30 cellular contexts compared by ENCODE assay signal in genomic region chr1:204240233-204240632, GRCh38. TPM values are rescaled to one million over a fixed set of nuclear protein-coding genes. Genes with fewer than 3 reads are reported as not detected.
DNase-seq lines count a peak whose midpoint lies in the region; ATAC-seq, FAIRE-seq and TF ChIP-seq lines count a peak whose summit lies in the region.
"Had no signal": no experiment of that assay in that cellular context is flagged by ENCODE, and none has a peak within 500 bp of the region (broad histone marks: within the 10 kb centered on the region; RNA-seq: fewer than 3 reads in every experiment).

No MANE protein-coding gene starts in this region.

- no peaks in the 10 kb centered on the region for H3K9me3 ChIP-seq in K562 (replicated peaks; ENCODE audit: control insufficient read depth, insufficient read depth, low read depth, low read length)
- H3K9me3 ChIP-seq: BE2C had no signal

- H3K27ac ChIP-seq in K562 (ENCODE audit: extremely low read depth, low read depth, low read length) (no peak overlapping the region), epithelial cell of prostate (peak overlapping the region; percentile 59), substantia nigra (ENCODE audit: low read depth, low read length, poor library complexity, severe bottlenecking) (no peak overlapping the region)
- H3K27ac ChIP-seq: BLaER1 had no signal

- in situ Hi-C loops in K562 (cut with MboI) = no loop called here

- BruUV-seq in K562 (replicated peaks; lab: Mats Ljungman, UMichigan) = no TSS peak

- POLR2A ChIA-PET in K562 (lab: Yijun Ruan, JAX) = no interaction called here

- H3K9me1 ChIP-seq in K562 (ENCODE audit: control insufficient read depth, insufficient read depth, low read length) = no peaks in the 10 kb centered on the region

- no peak for TF ChIP-seq POLR2A in K562 (conservative IDR thresholded peaks at IDR 0.05)

- CTCF ChIA-PET in K562 (lab: Yijun Ruan, JAX; ENCODE audit: low intra/inter-chr PET ratio) = no interaction called here

- H3K36me3 ChIP-seq in K562 (ENCODE audit: control insufficient read depth, insufficient read depth, low read length) = no peaks in the 10 kb centered on the region
- H3K36me3 ChIP-seq: BLaER1 had no signal

- DNase-seq in K562 (ENCODE audit: extremely low read depth in 1 of 4, low spot score in 3 of 4) = no peak
- peak; percentile 14 for DNase-seq in dermis blood vessel endothelial cell
- no peak for DNase-seq in epithelial cell of prostate (ENCODE audit: low read depth, low spot score)
- no peak for DNase-seq in substantia nigra (lab: John Stamatoyannopoulos, UW)
- no peak for DNase-seq in SIG-M5 treated with dmso at 0.1 percent for 504 hours (lab: John Stamatoyannopoulos, UW; ENCODE audit: unreplicated experiment)
- DNase-seq in activated gamma-delta T cell (lab: John Stamatoyannopoulos, UW) = no peak
- DNase-seq: 8988T; ACHN; BE2C; C1 segment of cervical spinal cord; CD4-positive, alpha-beta memory T cell; CD4-positive, CD25-positive, alpha-beta regulatory T cell; CD8-positive, alpha-beta memory T cell; COR-L47; DMS 273 treated with DMSO at 0.1 percent for 48 hours; DMS153; DMS53; DMS79; DND-41; EL; GDM1 had no signal

- no peaks in the 10 kb centered on the region; the same call in 1 of the 2 replicates for H4K20me1 ChIP-seq in K562 (replicated peaks; ENCODE audit: control insufficient read depth, insufficient read depth, low read length)
- H4K20me1 ChIP-seq: BLaER1 had no signal

- no peak for FAIRE-seq in K562 (lab: Jason Lieb, UNC)
- FAIRE-seq: A204.1, GM12891, GM19239 had no signal

- H3K4me3 ChIP-seq in K562 = no peak overlapping the region
- H3K4me3 ChIP-seq: BLaER1 had no signal

- TF ChIP-seq RAD21 in K562 (CRISPR knock-in tag; conservative IDR thresholded peaks at IDR 0.05 in 1 of 2, IDR thresholded peaks at IDR 0.05 in 1 of 2) = no peak

- H2AFZ ChIP-seq in K562 (ENCODE audit: low read depth, low read length) = no peak overlapping the region

- H3K4me2 ChIP-seq in K562 (ENCODE audit: insufficient read depth, low read length) = no peak overlapping the region
- H3K4me2 ChIP-seq: BLaER1 had no signal

- no peak for TF ChIP-seq CTCF in K562 (IDR thresholded peaks at IDR 0.05 in 2 of 3, conservative IDR thresholded peaks at IDR 0.05 in 1 of 3; ENCODE audit: insufficient read depth in 2 of 3, low read depth in 1 of 3, low read length in 3 of 3)

- intact Hi-C loops in K562 (cut with micrococcal nuclease) = no loop called here

- no peaks in the 10 kb centered on the region for H3K79me2 ChIP-seq in K562 (ENCODE audit: control insufficient read depth, insufficient read depth, low read length)

- H3K4me1 ChIP-seq in K562 (replicated peaks in 1 of 2; ENCODE audit: control insufficient read depth in 2 of 2, insufficient read depth in 2 of 2, low read length in 2 of 2) = no peaks in the 10 kb centered on the region
- H3K4me1 ChIP-seq: BE2C, BLaER1 had no signal

- no peak for TF ChIP-seq EP300 in K562 (IDR thresholded peaks at IDR 0.05; ENCODE audit: low read length)

- no peak for ATAC-seq in K562

- 0% methylated on average over 1 of the region's 1 CpG for WGBS in K562 (ENCODE audit: insufficient coverage, low coverage, missing lambda C conversion rate)

- peaks cover 0 to 26% of the 10 kb centered on the region in 2 experiments; a peak in 2 of 5 replicates for H3K27me3 ChIP-seq in K562 (ENCODE audit: control insufficient read depth in 2 of 2, insufficient read depth in 2 of 2, low read length in 2 of 2)
- H3K27me3 ChIP-seq: BE2C, BLaER1 had no signal

- H3K9ac ChIP-seq in K562 (ENCODE audit: insufficient read depth in 1 of 2, low read depth in 2 of 2, low read length in 2 of 2) = no peak overlapping the region
- H3K9ac ChIP-seq: BLaER1 had no signal

TF ChIP-seq in K562, 482 proteins besides CTCF, POLR2A, EP300 and RAD21 (continues in another document):
- peak; percentile 69 for TF ChIP-seq RAD51 (IDR thresholded peaks at IDR 0.05; ENCODE audit: borderline replicate concordance, low read depth)
- TF ChIP-seq MCM3 (IDR thresholded peaks at IDR 0.05) = no peak
- TF ChIP-seq SMC3 (conservative IDR thresholded peaks at IDR 0.05; ENCODE audit: insufficient read depth, low read depth, low read length) = no peak
- TF ChIP-seq XRCC5 (IDR thresholded peaks at IDR 0.05; ENCODE audit: low read depth, low read length) = no peak
- TF ChIP-seq MAFF (IDR thresholded peaks at IDR 0.05; ENCODE audit: low read length) = no peak
- no peak for TF ChIP-seq ATF7 (IDR thresholded peaks at IDR 0.05)
- no peak for TF ChIP-seq ZSCAN29 (IDR thresholded peaks at IDR 0.05)
- TF ChIP-seq, protein P1, sequence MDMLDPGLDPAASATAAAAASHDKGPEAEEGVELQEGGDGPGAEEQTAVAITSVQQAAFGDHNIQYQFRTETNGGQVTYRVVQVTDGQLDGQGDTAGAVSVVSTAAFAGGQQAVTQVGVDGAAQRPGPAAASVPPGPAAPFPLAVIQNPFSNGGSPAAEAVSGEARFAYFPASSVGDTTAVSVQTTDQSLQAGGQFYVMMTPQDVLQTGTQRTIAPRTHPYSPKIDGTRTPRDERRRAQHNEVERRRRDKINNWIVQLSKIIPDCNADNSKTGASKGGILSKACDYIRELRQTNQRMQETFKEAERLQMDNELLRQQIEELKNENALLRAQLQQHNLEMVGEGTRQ (CRISPR knock-in tag; IDR thresholded peaks at IDR 0.05) = peak; percentile 46; the same call in 1 of the 2 replicates
- peak; percentile 77 for TF ChIP-seq TFE3 (CRISPR knock-in tag; IDR thresholded peaks at IDR 0.05)
- TF ChIP-seq ETS2 (tag; IDR thresholded peaks at IDR 0.05; ENCODE audit: borderline replicate concordance, poor library complexity, severe bottlenecking) = no peak

RNA-seq across cellular contexts. Expression of gene GOLT1A, which starts 26.4 kb away (rescaled TPM):
- total RNA-seq in K562 (2011; cell fraction: chromatin; rRNA removed; ENCODE audit: low replicate concordance) = not detected in 2 replicates
- total RNA-seq in K562 (2011; cell fraction: nucleolus; rRNA removed) = not detected in 2 replicates
- not detected in 2 replicates for total RNA-seq in K562 (2011; cell fraction: nucleoplasm; rRNA removed)
- total RNA-seq in K562 (2014; rRNA removed) (not detected in 2 replicates), K562 (2014; rRNA removed; fragmentation: Illumina TruSeq; extraction: Trizol) (not detected in 2 replicates), K562 (2015; rRNA removed; fragmentation: Illumina TruSeq; extraction: Trizol) (not detected in 2 replicates), K562 (2021) (not detected in 2 replicates), dermis blood vessel endothelial cell (not detected in 2 replicates)
- polyA plus RNA-seq in K562 (2011; rRNA removed) (not detected in 2 replicates), K562 (2014; fragmentation: Illumina TruSeq; extraction: Trizol) (not detected in 2 replicates), K562 (2014; fragmentation: Nextera tagmentation; extraction: Ambion mirVana) (not detected), K562 (2014; rRNA removed) (not detected in 2 replicates)
- polyA plus RNA-seq in K562 (2011; cell fraction: cytosol; rRNA removed) = not detected in 2 replicates
- polyA plus RNA-seq in K562 (2011; cell fraction: nucleus; rRNA removed) = not detected in 2 replicates
- 0.16 TPM in 1 of 2 replicates, not detected in the other for polyA plus RNA-seq in K562 (2012)
- not detected in 2 replicates for polyA minus RNA-seq in K562 (2011; rRNA and poly(A)+ RNA removed)
- not detected in 2 replicates for polyA minus RNA-seq in K562 (2011; cell fraction: cytosol; rRNA and poly(A)+ RNA removed)
- not detected in 2 replicates for polyA minus RNA-seq in K562 (2011; cell fraction: nucleus; rRNA and poly(A)+ RNA removed)
- total RNA-seq: A673; CD4-positive, CD25-positive, alpha-beta regulatory T cell; CD8-positive, alpha-beta memory T cell; Daoy; G401 had no signal
- polyA plus RNA-seq: AG04450; CD14-positive monocyte; CD4-positive, CD25-positive, alpha-beta regulatory T cell; CD8-positive, alpha-beta memory T cell had no signal

RNA-seq across cellular contexts. Expression of gene KISS1, which starts 43.9 kb away (rescaled TPM):
- not detected in 2 replicates for total RNA-seq in K562 (2011; cell fraction: chromatin; rRNA removed; ENCODE audit: low replicate concordance)
- not detected in 2 replicates for total RNA-seq in K562 (2011; cell fraction: nucleolus; rRNA removed)
- total RNA-seq in K562 (2011; cell fraction: nucleoplasm; rRNA removed) = not detected in 2 replicates
- total RNA-seq in K562 (2014; rRNA removed) (not detected in 2 replicates), K562 (2014; rRNA removed; fragmentation: Illumina TruSeq; extraction: Trizol) (not detected in 2 replicates), K562 (2015; rRNA removed; fragmentation: Illumina TruSeq; extraction: Trizol) (not detected in 2 replicates), K562 (2021) (not detected in 2 replicates), dermis blood vessel endothelial cell (0.14 TPM in 1 of 2 replicates, not detected in the other)
- polyA plus RNA-seq in K562 (2011; rRNA removed) (0.31 TPM in 1 of 2 replicates, not detected in the other), K562 (2014; fragmentation: Illumina TruSeq; extraction: Trizol) (not detected in 2 replicates), K562 (2014; fragmentation: Nextera tagmentation; extraction: Ambion mirVana) (not detected), K562 (2014; rRNA removed) (not detected in 2 replicates)
- polyA plus RNA-seq in K562 (2011; cell fraction: cytosol; rRNA removed) = 0.58 TPM in 1 of 2 replicates, not detected in the other
- not detected in 2 replicates for polyA plus RNA-seq in K562 (2011; cell fraction: nucleus; rRNA removed)
- not detected in 2 replicates for polyA plus RNA-seq in K562 (2012)
- polyA minus RNA-seq in K562 (2011; rRNA and poly(A)+ RNA removed) = not detected in 2 replicates
- polyA minus RNA-seq in K562 (2011; cell fraction: cytosol; rRNA and poly(A)+ RNA removed) = not detected in 2 replicates
- not detected in 2 replicates for polyA minus RNA-seq in K562 (2011; cell fraction: nucleus; rRNA and poly(A)+ RNA removed)
- total RNA-seq: A673; CD4-positive, alpha-beta memory T cell; CD8-positive, alpha-beta memory T cell; G401 had no signal
- polyA plus RNA-seq: CD14-positive monocyte; CD4-positive, alpha-beta memory T cell; CD4-positive, CD25-positive, alpha-beta regulatory T cell; CD8-positive, alpha-beta memory T cell had no signal
